1 cellular context compared by ENCODE assay signal in the genomic region with DNA sequence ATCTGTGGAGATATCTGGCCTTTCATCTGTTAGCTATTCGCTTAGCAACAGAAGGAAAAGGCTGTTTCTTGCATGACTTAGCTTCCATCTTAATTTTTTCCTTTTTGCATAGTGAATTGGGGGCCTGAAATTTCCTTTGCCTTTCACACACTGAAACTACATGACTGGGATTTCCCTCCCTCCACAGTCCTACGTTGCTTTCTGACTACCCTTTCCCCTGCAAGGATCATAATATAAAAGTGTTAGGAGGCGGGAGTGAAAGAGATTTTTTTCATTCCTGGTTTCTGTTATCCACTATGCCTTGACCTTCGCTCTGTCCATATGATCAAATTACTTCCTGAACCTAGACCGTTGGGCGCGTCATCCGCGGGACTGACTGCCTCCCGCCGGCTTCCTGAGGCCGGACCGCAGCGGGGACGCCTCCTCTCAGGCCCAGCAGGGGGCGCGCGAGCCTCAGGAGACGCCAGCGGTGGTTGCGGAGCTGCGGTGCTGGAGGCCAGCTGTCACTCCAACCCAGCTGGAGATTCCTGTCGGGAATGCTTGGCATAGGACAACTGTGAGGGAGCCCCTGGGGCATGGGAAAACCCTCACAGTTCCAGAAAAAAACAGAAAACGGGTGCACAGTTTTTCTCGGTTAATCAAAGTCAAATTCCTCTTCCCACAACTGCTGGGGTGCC.
TF ChIP-seq lines count a peak whose summit lies in the region.

No MANE protein-coding gene starts in this region.

TF ChIP-seq in HepG2, 621 proteins besides CTCF, POLR2A, EP300 and RAD21 (continued from another document):
- TF ChIP-seq ZXDC (CRISPR knock-in tag; IDR thresholded peaks at IDR 0.05): no peak
- no peak for TF ChIP-seq ZNF468 (CRISPR knock-in tag; IDR thresholded peaks at IDR 0.05)
- TF ChIP-seq ZNF205 (CRISPR knock-in tag; IDR thresholded peaks at IDR 0.05): peak; percentile 66; the same call in 1 of the 2 replicates
- TF ChIP-seq ARID4A (CRISPR knock-in tag; IDR thresholded peaks at IDR 0.05; ENCODE audit: borderline replicate concordance): peak; percentile 33; the same call in 1 of the 2 replicates
- TF ChIP-seq TP53 (CRISPR knock-in tag; conservative IDR thresholded peaks at IDR 0.05): no peak
- TF ChIP-seq KMT2B (CRISPR knock-in tag; IDR thresholded peaks at IDR 0.05): no peak
- peak in 1 of 2 experiments; percentile 49; a peak in 1 of 4 replicates for TF ChIP-seq KLF16 (CRISPR knock-in tag; IDR thresholded peaks at IDR 0.05)
- no peak for TF ChIP-seq SIN3B (IDR thresholded peaks at IDR 0.05; ENCODE audit: low read length)
- TF ChIP-seq NFIC (IDR thresholded peaks at IDR 0.05; ENCODE audit: low read length): no peak
- TF ChIP-seq ZNF17 (CRISPR knock-in tag; IDR thresholded peaks at IDR 0.05): no peak
